Comparison of ENCODE assay signal across 16 cellular contexts in genomic region chr6:154478691-154479090, GRCh38. TPM values are rescaled to one million over a fixed set of nuclear protein-coding genes. Genes with fewer than 3 reads are reported as not detected.
DNase-seq lines count a peak whose midpoint lies in the region; ATAC-seq, FAIRE-seq and TF ChIP-seq lines count a peak whose summit lies in the region.
"Had no signal": no experiment of that assay in that cellular context is flagged by ENCODE, and none has a peak within 500 bp of the region (broad histone marks: within the 10 kb centered on the region; RNA-seq: fewer than 3 reads in every experiment).

No MANE protein-coding gene starts in this region.

- H3K9me3 ChIP-seq in astrocyte (ENCODE audit: insufficient read depth, low read depth, low read length) (no peaks in the 10 kb centered on the region), Peyer's patch (no peaks in the 10 kb centered on the region)
- H3K9me3 ChIP-seq: heart left ventricle had no signal

- ATAC-seq in HG02642 (IDR thresholded peaks at IDR 0.05; ENCODE audit: poor library complexity, unreplicated experiment) (no peak), HG03442 (IDR thresholded peaks at IDR 0.05; ENCODE audit: unreplicated experiment) (no peak)
- ATAC-seq: stimulated activated naive CD8-positive, alpha-beta T cell treated with anti-CD3 and anti-CD28 coated beads, Interleukin-15, Interleukin-2, amounts not matched to agents 100 U/mL and 50 U/mL, for 24 hours had no signal

- H3K27ac ChIP-seq in astrocyte (ENCODE audit: low read depth, low read length) (peak overlapping the region; percentile 74), skin epidermis (peak overlapping the region in 14 of 21 experiments; percentile 13 to 86 (median 53)), Peyer's patch (peak overlapping the region in 1 of 4 donors; percentile 61)

- peaks cover 38% of the 10 kb centered on the region for H3K4me1 Mint-ChIP-seq in astrocyte (ENCODE audit: low read depth, unreplicated experiment)
- H3K4me1 Mint-ChIP-seq: naive B cell had no signal

- no peak overlapping the region for H3K4me3 Mint-ChIP-seq in astrocyte (ENCODE audit: unreplicated experiment)
- H3K4me3 Mint-ChIP-seq: GM23338, naive B cell had no signal

- H2AFZ ChIP-seq in astrocyte (ENCODE audit: low read depth, low read length): peak overlapping the region; percentile 2
- H2AFZ ChIP-seq: GM23338 had no signal

- H3K36me3 ChIP-seq in astrocyte (ENCODE audit: insufficient read depth, low read length) (no peaks in the 10 kb centered on the region), Peyer's patch (no peaks in the 10 kb centered on the region)
- H3K36me3 ChIP-seq: heart left ventricle had no signal

- peak overlapping the region; percentile 86 for H3K4me2 ChIP-seq in astrocyte (ENCODE audit: low read length)
- H3K4me2 ChIP-seq: GM23338 had no signal

- no peaks in the 10 kb centered on the region for H4K20me1 ChIP-seq in astrocyte (ENCODE audit: insufficient read depth, low read length)

- peaks cover 3% of the 10 kb centered on the region for H3K36me3 Mint-ChIP-seq in astrocyte (ENCODE audit: low read depth, unreplicated experiment)
- H3K36me3 Mint-ChIP-seq: naive B cell had no signal

- peak overlapping the region; percentile 42 for H3K4me3 ChIP-seq in astrocyte (ENCODE audit: insufficient read depth, low read depth, low read length)
- H3K4me3 ChIP-seq in fibroblast of villous mesenchyme (ENCODE audit: low read depth, low read length): peak overlapping the region; percentile 33
- no peak overlapping the region for H3K4me3 ChIP-seq in skin epidermis
- H3K4me3 ChIP-seq in Peyer's patch: no peak overlapping the region
- H3K4me3 ChIP-seq: GM23338 had no signal

- TF ChIP-seq CTCF in astrocyte (IDR thresholded peaks at IDR 0.05; ENCODE audit: insufficient read depth, low read depth, low read length): no peak
- TF ChIP-seq CTCF in fibroblast of villous mesenchyme (IDR thresholded peaks at IDR 0.05; ENCODE audit: insufficient read depth, low read depth, low read length): no peak
- TF ChIP-seq CTCF in Peyer's patch (IDR thresholded peaks at IDR 0.05): no peak

- DNase-seq in Daoy (ENCODE audit: low read depth): peak; percentile 45
- peak; percentile 27 for DNase-seq in astrocyte (ENCODE audit: low read depth)
- peak; percentile 34 for DNase-seq in fibroblast of villous mesenchyme (ENCODE audit: low read depth)
- no peak for DNase-seq in AG20443 (ENCODE audit: low spot score)
- DNase-seq in Peyer's patch: no peak
- DNase-seq: effector memory CD4-positive, alpha-beta T cell; naive B cell; NCI-H1694 treated with DMSO at 0.1 percent for 48 hours; stimulated activated naive CD8-positive, alpha-beta T cell treated with anti-CD3 and anti-CD28 coated beads, Interleukin-15, Interleukin-2, amounts not matched to agents 100 U/mL and 50 U/mL, for 24 hours; T-helper 9 cell had no signal

- no peaks in the 10 kb centered on the region for H3K27me3 Mint-ChIP-seq in astrocyte (ENCODE audit: low read depth, unreplicated experiment)

- FAIRE-seq in astrocyte (lab: Jason Lieb, UNC): no peak
- FAIRE-seq: D721Med had no signal

- H3K9me3 Mint-ChIP-seq in astrocyte (ENCODE audit: unreplicated experiment): no peaks in the 10 kb centered on the region
- H3K9me3 Mint-ChIP-seq: GM23338 had no signal

- peak overlapping the region; percentile 75 for H3K9ac ChIP-seq in astrocyte (ENCODE audit: low read length)

- H3K27me3 ChIP-seq in astrocyte (ENCODE audit: insufficient read depth, low read length) (no peaks in the 10 kb centered on the region), Peyer's patch (no peaks in the 10 kb centered on the region)
- H3K27me3 ChIP-seq: heart left ventricle had no signal

- peaks cover 27% of the 10 kb centered on the region for H3K79me2 ChIP-seq in astrocyte (ENCODE audit: insufficient read depth, low read length)

- TF ChIP-seq POLR2A in Peyer's patch (IDR thresholded peaks at IDR 0.05): no peak

- peaks cover 26% of the 10 kb centered on the region for H3K4me1 ChIP-seq in astrocyte (ENCODE audit: insufficient read depth, low read length)
- no peaks in the 10 kb centered on the region for H3K4me1 ChIP-seq in Peyer's patch

- H3K27ac Mint-ChIP-seq in astrocyte (ENCODE audit: unreplicated experiment): peak overlapping the region; percentile 28

RNA-seq across cellular contexts. Expression of gene CNKSR3, which starts 31.8 kb away (rescaled TPM):
- 13.0 and 14.9 TPM in 2 replicates for total RNA-seq in Daoy (2014; rRNA removed; shearing (Covaris generic))
- 11.1 and 12.5 TPM in 2 replicates for total RNA-seq in astrocyte
- total RNA-seq in fibroblast of villous mesenchyme: 3.2 and 4.7 TPM in 2 replicates
- total RNA-seq in Peyer's patch: 10 to 100 TPM; 29.6 to 34.5 (median 30.1) TPM

Comparison
In these comparisons a context has a peak if more than half of its experiments do, and no peak if none do; other contexts are left out.
1. DNase-seq: peak in Daoy (single experiment), astrocyte (single experiment) and fibroblast of villous mesenchyme (single experiment); none in AG20443 (single experiment) and Peyer's patch (0 of 3).
2. H3K4me3 ChIP-seq: peak in astrocyte (single experiment) and fibroblast of villous mesenchyme (single experiment); none in skin epidermis (0 of 7) and Peyer's patch (0 of 4).